33 cellular contexts compared by ENCODE assay signal in the genomic region with DNA sequence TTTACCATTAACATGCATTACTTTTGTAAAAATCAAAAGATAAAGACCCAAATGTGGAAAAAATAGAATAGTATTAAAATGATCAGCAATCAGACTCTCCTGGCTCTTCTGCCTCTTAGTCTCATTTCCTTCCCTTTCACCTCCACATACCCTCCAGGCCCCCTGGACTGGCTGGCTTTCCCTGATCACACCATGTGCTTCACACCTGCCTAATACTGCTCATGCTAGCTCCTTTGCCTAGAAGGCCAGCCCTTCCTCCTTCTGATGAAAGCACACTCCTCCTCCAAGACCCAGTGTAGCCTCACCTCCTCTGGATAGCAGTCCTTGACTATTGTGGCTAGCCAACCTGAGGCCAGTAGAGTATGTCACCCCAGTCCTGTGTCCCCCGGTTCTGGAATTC.
"Had no signal": no experiment of that assay in that cellular context is flagged by ENCODE, and none has a peak within 500 bp of the region (broad histone marks: within the 10 kb centered on the region; RNA-seq: fewer than 3 reads in every experiment).

No MANE protein-coding gene starts in this region.

- ATAC-seq: activated CD8-positive, alpha-beta T cell treated with anti-CD3 and anti-CD28 coated beads for 36 hours; activated naive CD4-positive, alpha-beta T cell treated with anti-CD3 and anti-CD28 coated beads, Interleukin-2, amount 50 U/mL, for 72 hours; activated T-cell treated with anti-CD3 and anti-CD28 coated beads, Interleukin-2, amount 50 U/mL, for 4 hours; activated T-cell treated with anti-CD3 and anti-CD28 coated beads, Interleukin-2, amount 50 U/mL, for 72 hours; activated T-helper 17 cell treated with anti-CD3 and anti-CD28 coated beads, Interleukin-2, amount 50 U/mL, for 72 hours; body of pancreas had no signal

- H3K36me3 ChIP-seq: adrenal gland, brain microvascular endothelial cell, breast epithelium had no signal

- H3K27ac ChIP-seq: adrenal gland, body of pancreas, brain microvascular endothelial cell, breast epithelium, VCaP had no signal

- H3K4me3 ChIP-seq: adrenal gland, body of pancreas, breast epithelium had no signal

- H3K27me3 ChIP-seq: adrenal gland, body of pancreas, brain microvascular endothelial cell, breast epithelium had no signal

- DNase-seq: activated B cell treated with CpG ODN at 0.5 μM for 24 hours; activated CD4-positive, alpha-beta memory T cell treated with anti-CD3 and anti-CD28 coated beads for 36 hours; activated CD4-positive, alpha-beta T cell treated with anti-CD3 and anti-CD28 coated beads for 4 hours; activated CD4-positive, alpha-beta T cell treated with anti-CD3 and anti-CD28 coated beads, Interleukin-2, amount 10 ng/mL, durations not matched to agents 24 days and 14 days; activated CD4-positive, alpha-beta T cell treated with anti-CD3 and anti-CD28 coated beads, Interleukin-2, amount 50 U/mL, for 1 hour; activated CD4-positive, alpha-beta T cell treated with anti-CD3 and anti-CD28 coated beads, Interleukin-2, amount 50 U/mL, for 4 hours; activated CD4-positive, CD25-positive, alpha-beta regulatory T cell treated with anti-CD3 and anti-CD28 coated beads, Interleukin-2, amount 50 U/mL, for 72 hours; activated CD8-positive, alpha-beta memory T cell treated with anti-CD3 and anti-CD28 coated beads, Interleukin-2, amount 50 U/mL, for 4 hours; activated CD8-positive, alpha-beta T cell treated with anti-CD3 and anti-CD28 coated beads for 36 hours; activated effector memory CD4-positive, alpha-beta T cell treated with anti-CD3 and anti-CD28 coated beads, Interleukin-2, amount 50 U/mL, for 16 hours; activated gamma-delta T cell treated with Interleukin-2 at 50 U/mL for 16 hours; activated naive CD4-positive, alpha-beta T cell; activated naive CD4-positive, alpha-beta T cell treated with anti-CD3 and anti-CD28 coated beads for 36 hours; activated naive CD4-positive, alpha-beta T cell treated with anti-CD3 and anti-CD28 coated beads, Interleukin-2, amount 50 U/mL, for 16 hours; activated naive CD8-positive, alpha-beta T cell treated with anti-CD3 and anti-CD28 coated beads for 36 hours; activated T-cell treated with anti-CD3 and anti-CD28 coated beads for 4 hours; activated T-cell treated with anti-CD3 and anti-CD28 coated beads, Interleukin-2, amount 50 U/mL, for 1 hour; activated T-cell treated with anti-CD3 and anti-CD28 coated beads, Interleukin-2, amount 50 U/mL, for 4 hours; activated T-cell treated with anti-CD3 and anti-CD28 coated beads, Interleukin-2, amount 50 U/mL, for 72 hours; adrenal gland; amniotic stem cell; aorta; body of pancreas; brain microvascular endothelial cell; central memory CD4-positive, alpha-beta T cell; T-helper 2 cell; T-helper 9 cell had no signal

- H3K4me1 ChIP-seq: adrenal gland, body of pancreas, breast epithelium had no signal

- H3K9me3 ChIP-seq: adrenal gland, body of pancreas, breast epithelium had no signal

- FAIRE-seq: astrocyte, TTC549 had no signal
